In the genomic region with DNA sequence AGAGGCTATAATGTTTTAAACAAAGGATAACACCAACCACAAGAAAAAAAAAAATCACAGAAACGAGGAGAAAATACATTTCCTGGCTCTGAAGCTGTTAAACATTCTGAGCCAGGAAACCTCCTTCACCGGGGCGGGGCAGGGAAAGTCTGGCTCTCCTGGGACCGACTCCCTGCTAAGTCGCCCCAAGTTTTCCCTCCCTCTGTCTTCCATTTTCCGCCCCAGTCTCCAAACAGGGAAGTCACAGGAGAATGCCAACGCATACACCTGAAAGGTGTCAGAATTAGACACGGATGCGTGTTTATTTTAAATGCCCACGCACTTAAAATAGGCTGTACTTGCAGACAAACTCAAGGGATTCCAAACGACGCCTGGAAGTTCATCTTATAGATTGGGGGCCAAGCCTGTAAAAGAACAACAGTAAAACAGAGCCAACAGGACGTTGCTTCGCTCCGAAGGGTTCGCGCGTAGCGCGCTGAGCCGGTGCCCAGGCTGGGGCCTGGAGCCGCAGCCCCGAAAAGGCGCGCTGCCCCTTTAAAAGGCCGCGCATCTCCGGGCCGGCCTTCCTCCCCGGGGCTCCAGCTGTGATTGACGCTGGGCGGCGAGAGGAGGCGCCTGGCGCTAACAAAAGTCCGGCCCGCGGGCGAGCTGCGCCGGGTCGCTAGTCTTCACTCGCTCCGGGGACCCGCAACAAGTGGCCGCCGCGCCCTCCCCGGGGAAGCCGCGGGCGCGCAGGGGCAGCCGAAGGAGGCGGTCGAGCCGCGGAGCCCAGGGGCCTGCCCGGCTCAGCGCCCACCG, we compare ENCODE assay signal across 9 cellular contexts. TPM values are rescaled to one million over a fixed set of nuclear protein-coding genes. Genes with fewer than 3 reads are reported as not detected.
DNase-seq lines count a peak whose midpoint lies in the region; FAIRE-seq and TF ChIP-seq lines count a peak whose summit lies in the region.
"Had no signal": no experiment of that assay in that cellular context is flagged by ENCODE, and none has a peak within 500 bp of the region (broad histone marks: within the 10 kb centered on the region; RNA-seq: fewer than 3 reads in every experiment).

A gene (plus strand): TSS at position 653 of the 798 bp plus-strand sequence.

- H3K27ac ChIP-seq in A673 (ENCODE audit: low read depth, low read length, poor library complexity, severe bottlenecking) (no peak within 1 kb of the TSS), SJSA1 (peak within 1 kb of the TSS; percentile 69), neural cell (ENCODE audit: low read length) (no peak within 1 kb of the TSS)

- DNase-seq in A673 (ENCODE audit: low spot score) (peak; percentile 64), H54 (ENCODE audit: insufficient read length, low spot score) (peak; percentile 84), SJSA1 (ENCODE audit: low read depth in 1 of 2, low spot score in 2 of 2) (peak; percentile 85 to 86), frontal cortex (ENCODE audit: low spot score in 2 of 2) (peak; percentile 70 to 77), NCI-H187 treated with DMSO at 0.1 percent for 48 hours (lab: John Stamatoyannopoulos, UW) (no peak), GM10266 (ENCODE audit: extremely low spot score) (no peak), NOMO-1 (lab: John Stamatoyannopoulos, UW; ENCODE audit: unreplicated experiment in 2 of 2) (no peak)

- CTCF ChIA-PET in A673 (lab: Charles Lee): no interaction called here

- H3K27me3 ChIP-seq in A673 (replicated peaks; ENCODE audit: insufficient read depth, low read depth, low read length, poor library complexity): peaks cover 15% of the 10 kb centered on the region
- no peaks in the 10 kb centered on the region for H3K27me3 ChIP-seq in SJSA1 (replicated peaks)
- H3K27me3 ChIP-seq in neural cell (ENCODE audit: insufficient read depth, low read depth, low read length): peaks cover 33% of the 10 kb centered on the region

- peak; percentile 88 for TF ChIP-seq POLR2A in H54 (IDR thresholded peaks at IDR 0.05; ENCODE audit: low read depth, low read length)

- H3K4me1 ChIP-seq in A673 (ENCODE audit: insufficient read depth, low read length, poor library complexity, severe bottlenecking) (no peaks in the 10 kb centered on the region), SJSA1 (replicated peaks) (peaks cover 30% of the 10 kb centered on the region)

- H3K36me3 ChIP-seq in A673 (ENCODE audit: insufficient read depth, low read length, poor library complexity, severe bottlenecking): no peaks in the 10 kb centered on the region
- peaks cover 31% of the 10 kb centered on the region for H3K36me3 ChIP-seq in SJSA1
- H3K36me3 ChIP-seq in neural cell (ENCODE audit: insufficient read depth, low read length): no peaks in the 10 kb centered on the region

- no peaks in the 10 kb centered on the region for H3K9me3 ChIP-seq in A673 (ENCODE audit: low read depth, low read length, poor library complexity, severe bottlenecking)
- no peaks in the 10 kb centered on the region for H3K9me3 ChIP-seq in SJSA1 (replicated peaks)
- no peaks in the 10 kb centered on the region for H3K9me3 ChIP-seq in neural cell (ENCODE audit: low read length)

- TF ChIP-seq CTCF in A673 (conservative IDR thresholded peaks at IDR 0.05; ENCODE audit: low read depth, low read length) (no peak), neural cell (IDR thresholded peaks at IDR 0.05; ENCODE audit: poor library complexity, severe bottlenecking) (no peak), GM10266 (IDR thresholded peaks at IDR 0.05; ENCODE audit: control insufficient read depth, insufficient read depth, low read depth, missing control alignments) (no peak)

- peak; percentile 73 for FAIRE-seq in H54 (lab: Jason Lieb, UNC)
- no peak for FAIRE-seq in frontal cortex (lab: Jason Lieb, UNC)
- FAIRE-seq: colon had no signal

- no peak for TF ChIP-seq EP300 in neural cell (conservative IDR thresholded peaks at IDR 0.05; ENCODE audit: poor library complexity, severe bottlenecking)

- peak within 1 kb of the TSS; percentile 41 for H3K9ac ChIP-seq in neural cell (ENCODE audit: low read length)

- no peak for TF ChIP-seq RAD21 in neural cell (conservative IDR thresholded peaks at IDR 0.05)

- no peaks in the 10 kb centered on the region for H3F3A ChIP-seq in neural cell (ENCODE audit: insufficient read depth, low read length, poor library complexity, severe bottlenecking)

- peaks cover 23% of the 10 kb centered on the region for H3K79me2 ChIP-seq in neural cell (replicated peaks; ENCODE audit: insufficient read depth, low read length)

- POLR2A ChIA-PET in A673 (lab: Charles Lee; ENCODE audit: low non-redundant PET): no interaction called here

- BruUV-seq in A673 (replicated peaks; lab: Mats Ljungman, UMichigan): no TSS peak

- H3K4me2 ChIP-seq in neural cell (ENCODE audit: low read length): peak within 1 kb of the TSS; percentile 38

- H4K20me1 ChIP-seq in neural cell (ENCODE audit: insufficient read depth): no peaks in the 10 kb centered on the region

- no peaks in the 10 kb centered on the region for H3K9me2 ChIP-seq in neural cell (ENCODE audit: insufficient read depth, low read length)

- H3K4me3 ChIP-seq in A673 (ENCODE audit: low read depth, low read length, poor library complexity, severe bottlenecking): peak within 1 kb of the TSS; percentile 56
- peak within 1 kb of the TSS; percentile 95 for H3K4me3 ChIP-seq in SJSA1
- H3K4me3 ChIP-seq in neural cell (ENCODE audit: low read length): peak within 1 kb of the TSS; percentile 78

- no peak within 1 kb of the TSS for H2AFZ ChIP-seq in neural cell (ENCODE audit: low read depth, low read length)

- intact Hi-C loops in A673 (cut with micrococcal nuclease; ENCODE audit: unreplicated experiment): no loop called here

TF ChIP-seq in neural cell, 6 proteins besides CTCF, POLR2A, EP300 and RAD21:
- TF ChIP-seq, protein P1, sequence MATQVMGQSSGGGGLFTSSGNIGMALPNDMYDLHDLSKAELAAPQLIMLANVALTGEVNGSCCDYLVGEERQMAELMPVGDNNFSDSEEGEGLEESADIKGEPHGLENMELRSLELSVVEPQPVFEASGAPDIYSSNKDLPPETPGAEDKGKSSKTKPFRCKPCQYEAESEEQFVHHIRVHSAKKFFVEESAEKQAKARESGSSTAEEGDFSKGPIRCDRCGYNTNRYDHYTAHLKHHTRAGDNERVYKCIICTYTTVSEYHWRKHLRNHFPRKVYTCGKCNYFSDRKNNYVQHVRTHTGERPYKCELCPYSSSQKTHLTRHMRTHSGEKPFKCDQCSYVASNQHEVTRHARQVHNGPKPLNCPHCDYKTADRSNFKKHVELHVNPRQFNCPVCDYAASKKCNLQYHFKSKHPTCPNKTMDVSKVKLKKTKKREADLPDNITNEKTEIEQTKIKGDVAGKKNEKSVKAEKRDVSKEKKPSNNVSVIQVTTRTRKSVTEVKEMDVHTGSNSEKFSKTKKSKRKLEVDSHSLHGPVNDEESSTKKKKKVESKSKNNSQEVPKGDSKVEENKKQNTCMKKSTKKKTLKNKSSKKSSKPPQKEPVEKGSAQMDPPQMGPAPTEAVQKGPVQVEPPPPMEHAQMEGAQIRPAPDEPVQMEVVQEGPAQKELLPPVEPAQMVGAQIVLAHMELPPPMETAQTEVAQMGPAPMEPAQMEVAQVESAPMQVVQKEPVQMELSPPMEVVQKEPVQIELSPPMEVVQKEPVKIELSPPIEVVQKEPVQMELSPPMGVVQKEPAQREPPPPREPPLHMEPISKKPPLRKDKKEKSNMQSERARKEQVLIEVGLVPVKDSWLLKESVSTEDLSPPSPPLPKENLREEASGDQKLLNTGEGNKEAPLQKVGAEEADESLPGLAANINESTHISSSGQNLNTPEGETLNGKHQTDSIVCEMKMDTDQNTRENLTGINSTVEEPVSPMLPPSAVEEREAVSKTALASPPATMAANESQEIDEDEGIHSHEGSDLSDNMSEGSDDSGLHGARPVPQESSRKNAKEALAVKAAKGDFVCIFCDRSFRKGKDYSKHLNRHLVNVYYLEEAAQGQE (IDR thresholded peaks at IDR 0.05; ENCODE audit: borderline replicate concordance): no peak
- peak; percentile 26 for TF ChIP-seq TAF1 (IDR thresholded peaks at IDR 0.05; ENCODE audit: low read depth)
- TF ChIP-seq SMC3 (conservative IDR thresholded peaks at IDR 0.05; ENCODE audit: poor library complexity): no peak
- no peak for TF ChIP-seq EZH2 (IDR thresholded peaks at IDR 0.05; ENCODE audit: borderline replicate concordance, insufficient read depth, low read length, poor library complexity, severe bottlenecking)
- TF ChIP-seq POLR2AphosphoS5 (IDR thresholded peaks at IDR 0.05): no peak
- TF ChIP-seq MXI1 (conservative IDR thresholded peaks at IDR 0.05; ENCODE audit: poor library complexity, severe bottlenecking): no peak

RNA-seq across cellular contexts. Expression of the gene that starts here (rescaled TPM):
- 5.9 and 6.6 TPM in 2 replicates for total RNA-seq in A673 (2021)
- 10.4 and 14.6 TPM in 2 replicates for total RNA-seq in SJSA1 (2014; rRNA removed; shearing (Covaris generic))
- total RNA-seq in frontal cortex: 1.2 TPM
- 0.06 and 0.24 TPM in 2 replicates for polyA plus RNA-seq in neural cell
- 1.2 and 1.4 TPM in 2 replicates for polyA minus RNA-seq in neural cell

Comparison
In these comparisons a context has a peak if more than half of its experiments do, and no peak if none do; other contexts are left out.
1. DNase-seq: peak in A673 (single experiment), H54 (single experiment), SJSA1 (2 of 2) and frontal cortex (2 of 2); none in NCI-H187 treated with DMSO at 0.1 percent for 48 hours (single experiment), GM10266 (single experiment) and NOMO-1 (0 of 2).
2. Peak in every context shown above with its lines, with median percentiles within 50 percentile points of each other: H3K4me3 ChIP-seq.